ENCODE assay signal across 8 cellular contexts in the genomic region with DNA sequence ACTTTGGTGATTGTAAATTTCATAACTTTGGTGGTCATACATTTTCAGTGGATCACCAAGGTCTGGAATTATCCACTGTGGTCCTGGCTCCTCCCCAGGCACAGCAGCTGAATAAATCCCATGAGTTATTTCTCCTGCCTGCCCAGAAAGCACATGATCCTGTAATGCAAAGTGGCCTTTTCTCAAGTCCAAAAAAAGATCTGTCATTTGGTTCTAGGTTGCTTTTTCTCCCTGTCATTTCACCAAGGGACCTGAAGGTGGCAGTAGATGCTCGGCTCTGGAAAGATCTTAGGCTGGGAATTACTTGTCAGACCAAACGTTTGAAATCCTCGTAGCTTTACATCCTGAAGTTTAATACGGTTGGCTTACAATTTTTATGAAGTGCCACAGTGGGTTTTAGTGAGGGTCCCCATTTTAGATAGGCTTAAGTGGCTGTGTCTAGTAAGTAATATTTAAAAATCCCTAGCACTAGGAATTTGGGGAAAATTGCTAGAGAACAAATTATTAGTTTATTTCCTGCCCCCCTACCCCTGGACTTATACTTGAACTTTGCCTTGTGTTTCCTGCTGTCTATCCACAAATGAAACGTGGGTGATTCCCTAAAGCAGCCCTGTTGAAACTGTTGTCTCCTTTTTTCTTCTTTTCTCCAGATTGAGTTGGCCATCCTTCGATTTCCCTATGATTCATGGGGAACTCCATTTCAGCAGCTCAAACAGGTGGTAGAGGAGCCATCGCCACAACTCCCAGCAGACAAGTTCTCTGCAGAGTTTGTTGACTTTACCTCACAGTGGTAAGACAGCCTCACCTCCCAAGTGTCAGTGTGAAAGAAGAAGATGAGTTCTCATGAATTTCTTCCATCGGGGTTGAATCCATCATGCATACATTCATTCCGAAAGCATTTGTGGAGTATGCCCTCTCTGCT.
DNase-seq lines count a peak whose midpoint lies in the region; ATAC-seq, FAIRE-seq and TF ChIP-seq lines count a peak whose summit lies in the region.

No MANE protein-coding gene starts in this region.

- H3K36me3 ChIP-seq in iPS DF 6.9 (ENCODE audit: control insufficient read depth, insufficient read depth, low read length) = peaks cover 8% of the 10 kb centered on the region; the same call in 1 of the 2 replicates

- H3K27ac ChIP-seq in iPS DF 6.9 (ENCODE audit: low read length) = no peak overlapping the region

- DNase-seq in DMS153 (lab: John Stamatoyannopoulos, UW) (peak; percentile 35), H54 (ENCODE audit: insufficient read length, low spot score) (no peak), NCI-H2196 treated with DMSO at 0.1 percent for 48 hours (lab: John Stamatoyannopoulos, UW; ENCODE audit: unreplicated experiment) (peak; percentile 14), astrocyte of the spinal cord (ENCODE audit: low read depth, low spot score) (peak; percentile 78), iPS DF 6.9 (ENCODE audit: low read depth, low spot score) (peak; percentile 35)

- no CpG with 5 or more reads among the region's 9 CpGs for WGBS in iPS DF 6.9 (ENCODE audit: insufficient coverage, insufficient read length)

- peak; percentile 89 for TF ChIP-seq CTCF in astrocyte of the spinal cord (IDR thresholded peaks at IDR 0.05; ENCODE audit: low read depth, low read length)

- H3K9me3 ChIP-seq in iPS DF 6.9 (ENCODE audit: control insufficient read depth, insufficient read depth, low read length) = no peaks in the 10 kb centered on the region

- H3K4me1 ChIP-seq in iPS DF 6.9 (ENCODE audit: control insufficient read depth, insufficient read depth, low read length) = no peaks in the 10 kb centered on the region

- peak; percentile 80 for FAIRE-seq in H54 (lab: Jason Lieb, UNC)

- H3K4me3 ChIP-seq in astrocyte of the spinal cord (ENCODE audit: low read depth, low read length) (no peak overlapping the region), iPS DF 6.9 (ENCODE audit: low read length) (no peak overlapping the region)

- no peaks in the 10 kb centered on the region; the same call in 1 of the 2 replicates for H3K27me3 ChIP-seq in iPS DF 6.9 (ENCODE audit: control insufficient read depth, insufficient read depth, low read length)

- no peak overlapping the region for H3K4me3 Mint-ChIP-seq in stimulated activated memory B cell treated with anti-CD40 and anti-IgM and Interleukin-4, amounts not matched to agents 10 μg/mL and 1 μg/mL and 100 μg/mL, for 72 hours

- no peak for ATAC-seq in stimulated activated memory B cell treated with anti-CD40 and anti-IgM and Interleukin-4, amounts not matched to agents 10 μg/mL and 1 μg/mL and 100 μg/mL, for 72 hours
- ATAC-seq in HG03039 (IDR thresholded peaks at IDR 0.05; ENCODE audit: unreplicated experiment) = no peak
- ATAC-seq in GM21825 (IDR thresholded peaks at IDR 0.05; ENCODE audit: unreplicated experiment) = no peak

- H3K36me3 Mint-ChIP-seq in stimulated activated memory B cell treated with anti-CD40 and anti-IgM and Interleukin-4, amounts not matched to agents 10 μg/mL and 1 μg/mL and 100 μg/mL, for 72 hours = peaks cover 28% of the 10 kb centered on the region

- H3K9me3 Mint-ChIP-seq in stimulated activated memory B cell treated with anti-CD40 and anti-IgM and Interleukin-4, amounts not matched to agents 10 μg/mL and 1 μg/mL and 100 μg/mL, for 72 hours = no peaks in the 10 kb centered on the region

- H3K4me1 Mint-ChIP-seq in stimulated activated memory B cell treated with anti-CD40 and anti-IgM and Interleukin-4, amounts not matched to agents 10 μg/mL and 1 μg/mL and 100 μg/mL, for 72 hours = peaks cover 8% of the 10 kb centered on the region

- H3K27ac Mint-ChIP-seq in stimulated activated memory B cell treated with anti-CD40 and anti-IgM and Interleukin-4, amounts not matched to agents 10 μg/mL and 1 μg/mL and 100 μg/mL, for 72 hours = peak overlapping the region; percentile 12

- in situ Hi-C loops in astrocyte of the spinal cord (cut with HindIII; ENCODE audit: low sequenced_read_pairs) = no loop called here

- peaks cover 10% of the 10 kb centered on the region for H3K27me3 Mint-ChIP-seq in stimulated activated memory B cell treated with anti-CD40 and anti-IgM and Interleukin-4, amounts not matched to agents 10 μg/mL and 1 μg/mL and 100 μg/mL, for 72 hours

- no peak for TF ChIP-seq POLR2A in H54 (IDR thresholded peaks at IDR 0.05; ENCODE audit: low read depth, low read length)
